ENCODE assay signal across 16 cellular contexts in genomic region chrX:49120104-49120503, GRCh38.
A peak's percentile ranks its signal among the peaks of the same experiment; 100 is the strongest.
DNase-seq lines count a peak whose midpoint lies in the region; ATAC-seq and TF ChIP-seq lines count a peak whose summit lies in the region.
"Had no signal": no experiment of that assay in that cellular context is flagged by ENCODE, and none has a peak within 500 bp of the region (broad histone marks: within the 10 kb centered on the region; RNA-seq: fewer than 3 reads in every experiment).

No MANE protein-coding gene starts in this region.

- H3K27ac Mint-ChIP-seq in T-helper 1 cell treated with Interleukin-12 subunit alpha and Interleukin-12 subunit beta and Interleukin-4 antibody, amounts not matched to agents 30 μg/mL and 1 μg/mL, for 36 hours: peak overlapping the region; percentile 58
- H3K27ac Mint-ChIP-seq: activated naive CD8-positive, alpha-beta T cell; mesothelial cell of epicardium had no signal

- DNase-seq in T-helper 1 cell (no peak), GDM1 (lab: John Stamatoyannopoulos, UW) (peak; percentile 9), RKO (ENCODE audit: low spot score) (peak; percentile 31), epithelial cell of esophagus (ENCODE audit: low read depth) (peak; percentile 14), middle frontal gyrus (ENCODE audit: extremely low spot score, low spot score) (no peak), iPS-NIHi7 (ENCODE audit: extremely low spot score) (no peak)
- DNase-seq: kidney glomerular epithelial cell, NCI-H187, NCI-H510A treated with DMSO at 0.1 percent for 48 hours, stomach had no signal

- H3K4me1 Mint-ChIP-seq in T-helper 1 cell treated with Interleukin-12 subunit alpha and Interleukin-12 subunit beta and Interleukin-4 antibody, amounts not matched to agents 30 μg/mL and 1 μg/mL, for 36 hours (ENCODE audit: low read depth): peaks cover 28% of the 10 kb centered on the region

- no peak overlapping the region for H3K4me3 ChIP-seq in epithelial cell of esophagus (ENCODE audit: low read length)
- H3K4me3 ChIP-seq: HAP-1, stomach had no signal

- no peak for ATAC-seq in GM18520 (IDR thresholded peaks at IDR 0.05; ENCODE audit: unreplicated experiment)
- ATAC-seq: SK-N-SH treated with all-trans-retinoic acid at 6 μM for 48 hours had no signal

- no peak for TF ChIP-seq CTCF in epithelial cell of esophagus (IDR thresholded peaks at IDR 0.05; ENCODE audit: insufficient read depth, low read depth, low read length, missing control alignments)

- peaks cover 39% of the 10 kb centered on the region for H3K36me3 Mint-ChIP-seq in T-helper 1 cell treated with Interleukin-12 subunit alpha and Interleukin-12 subunit beta and Interleukin-4 antibody, amounts not matched to agents 30 μg/mL and 1 μg/mL, for 36 hours (ENCODE audit: low read depth)

- H3K4me3 Mint-ChIP-seq in T-helper 1 cell treated with Interleukin-12 subunit alpha and Interleukin-12 subunit beta and Interleukin-4 antibody, amounts not matched to agents 30 μg/mL and 1 μg/mL, for 36 hours: peak overlapping the region; percentile 55
- H3K4me3 Mint-ChIP-seq: mesothelial cell of epicardium had no signal

- H3K27me3 Mint-ChIP-seq in T-helper 1 cell treated with Interleukin-12 subunit alpha and Interleukin-12 subunit beta and Interleukin-4 antibody, amounts not matched to agents 30 μg/mL and 1 μg/mL, for 36 hours (ENCODE audit: low read depth): no peaks in the 10 kb centered on the region
- H3K27me3 Mint-ChIP-seq: activated naive CD8-positive, alpha-beta T cell had no signal

- H3K9me3 Mint-ChIP-seq in T-helper 1 cell treated with Interleukin-12 subunit alpha and Interleukin-12 subunit beta and Interleukin-4 antibody, amounts not matched to agents 30 μg/mL and 1 μg/mL, for 36 hours: no peaks in the 10 kb centered on the region

Comparison
In these comparisons a context has a peak if more than half of its experiments do, and no peak if none do; other contexts are left out.
1. DNase-seq: peak in GDM1 (single experiment), RKO (single experiment) and epithelial cell of esophagus (single experiment); none in T-helper 1 cell (0 of 5), middle frontal gyrus (single experiment) and iPS-NIHi7 (single experiment).